15 cellular contexts compared by ENCODE assay signal in the genomic region with DNA sequence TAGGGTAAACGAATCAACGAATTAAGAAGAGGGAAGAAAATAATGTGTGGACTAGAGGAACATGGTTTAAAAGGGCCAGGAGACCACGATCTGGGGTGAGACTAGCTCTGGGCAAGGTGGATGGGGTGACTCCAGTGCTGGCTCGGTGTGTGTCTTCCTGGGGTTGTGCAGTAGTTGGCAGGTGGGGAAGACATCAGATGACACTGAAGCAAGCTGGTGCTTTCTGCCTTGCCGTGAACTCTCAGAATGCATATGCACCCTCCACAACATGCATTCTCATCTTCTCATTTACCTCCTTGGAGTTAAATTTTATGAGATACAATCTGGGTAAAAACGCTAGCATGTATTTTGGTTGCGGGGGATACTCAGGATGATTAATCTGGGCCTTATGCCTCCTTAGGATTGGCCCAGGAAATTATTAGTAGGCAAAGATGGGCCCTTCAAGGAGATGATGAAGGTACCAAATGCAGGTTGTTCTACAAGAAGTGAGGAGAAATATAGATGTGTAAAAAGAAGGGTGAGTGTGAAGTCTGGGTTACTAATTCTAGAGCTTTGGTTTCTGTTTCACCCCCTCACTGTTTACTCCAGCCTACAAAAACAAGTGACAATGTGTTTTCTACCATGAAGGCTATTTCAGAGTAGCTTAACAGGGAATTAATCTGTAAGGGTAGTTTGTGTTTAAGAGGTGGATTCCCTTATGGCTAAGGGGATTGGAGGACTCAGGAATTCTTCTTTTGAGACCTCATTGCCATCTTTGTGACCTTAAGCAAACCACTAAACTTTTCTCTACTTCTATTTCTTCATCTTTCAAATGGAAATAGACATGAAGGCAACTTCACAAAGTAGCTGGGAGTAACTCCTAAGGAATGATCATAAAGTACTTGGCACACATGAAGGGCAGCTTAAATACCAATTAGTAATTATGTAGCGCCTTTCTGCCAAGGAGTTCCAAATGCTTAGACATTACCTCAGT.
DNase-seq lines count a peak whose midpoint lies in the region; ATAC-seq and TF ChIP-seq lines count a peak whose summit lies in the region.
"Had no signal": no experiment of that assay in that cellular context is flagged by ENCODE, and none has a peak within 500 bp of the region (broad histone marks: within the 10 kb centered on the region; RNA-seq: fewer than 3 reads in every experiment).

No MANE protein-coding gene starts in this region.

- H3K4me1 ChIP-seq in A673 (ENCODE audit: insufficient read depth, low read length, poor library complexity, severe bottlenecking): peaks cover 67% of the 10 kb centered on the region
- H3K4me1 ChIP-seq in CD8-positive, alpha-beta memory T cell (ENCODE audit: insufficient read depth, low read length): peaks cover 27% of the 10 kb centered on the region
- H3K4me1 ChIP-seq: BE2C had no signal

- intact Hi-C loops in A673 (cut with micrococcal nuclease; ENCODE audit: unreplicated experiment): no loop called here

- CTCF ChIA-PET in A673 (lab: Charles Lee): no interaction called here
- CTCF ChIA-PET in CD8-positive, alpha-beta memory T cell (lab: Charles Lee): interaction anchor here (1.2 kb wide), 1 partner anchor 10 kb away, joined by 4 read pairs; no protein-coding TSS in a partner anchor

- POLR2A ChIA-PET in A673 (lab: Charles Lee; ENCODE audit: low non-redundant PET): no interaction called here
- POLR2A ChIA-PET in CD8-positive, alpha-beta memory T cell (lab: Charles Lee): no interaction called here

- H3K9me3 Mint-ChIP-seq in CD8-positive, alpha-beta memory T cell: no peaks in the 10 kb centered on the region
- no peaks in the 10 kb centered on the region for H3K9me3 Mint-ChIP-seq in T-helper 2 cell treated with Interferon-gamma antibody and Interleukin-4, amounts not matched to agents 5 μg/mL and 100 μg/mL, for 36 hours

- no peak overlapping the region for H3K4me3 ChIP-seq in A673 (ENCODE audit: low read depth, low read length, poor library complexity, severe bottlenecking)
- H3K4me3 ChIP-seq in CD8-positive, alpha-beta memory T cell (ENCODE audit: low read length): no peak overlapping the region
- no peak overlapping the region for H3K4me3 ChIP-seq in fibroblast of villous mesenchyme (ENCODE audit: low read depth, low read length)
- H3K4me3 ChIP-seq: heart left ventricle had no signal

- no peak for ATAC-seq in HG03439 (IDR thresholded peaks at IDR 0.05; ENCODE audit: unreplicated experiment)
- ATAC-seq: heart left ventricle, Right ventricle myocardium inferior had no signal

- peak overlapping the region; percentile 59 for H3K27ac ChIP-seq in A673 (ENCODE audit: low read depth, low read length, poor library complexity, severe bottlenecking)
- H3K27ac ChIP-seq in CD8-positive, alpha-beta memory T cell (ENCODE audit: low read depth, low read length): no peak overlapping the region
- H3K27ac ChIP-seq: heart left ventricle, HL-60 had no signal

- H3K27me3 Mint-ChIP-seq in CD8-positive, alpha-beta memory T cell: peaks cover 0 to 3% of the 10 kb centered on the region in 2 donors
- H3K27me3 Mint-ChIP-seq in T-helper 2 cell treated with Interferon-gamma antibody and Interleukin-4, amounts not matched to agents 5 μg/mL and 100 μg/mL, for 36 hours (ENCODE audit: low read depth): no peaks in the 10 kb centered on the region

- no peak for DNase-seq in A673 (ENCODE audit: low spot score)
- no peak for DNase-seq in CD8-positive, alpha-beta memory T cell
- no peak for DNase-seq in T-helper 2 cell treated with Interferon-gamma antibody and Interleukin-4, amounts not matched to agents 5 μg/mL and 100 μg/mL, for 36 hours (ENCODE audit: low spot score)
- DNase-seq in fibroblast of villous mesenchyme (ENCODE audit: low read depth): peak; percentile 63
- no peak for DNase-seq in activated naive CD4-positive, alpha-beta T cell treated with Interleukin-2 at 50 U/mL for 16 hours
- DNase-seq in NCI-H345 treated with DMSO at 0.1 percent for 48 hours (lab: John Stamatoyannopoulos, UW; ENCODE audit: unreplicated experiment): no peak
- no peak for DNase-seq in NCI-H2196 (lab: John Stamatoyannopoulos, UW; ENCODE audit: unreplicated experiment)
- DNase-seq: BE2C; DMS79; heart left ventricle; NCI-H2081 treated with DMSO at 0.1 percent for 48 hours; stimulated activated CD4-positive, alpha-beta T cell treated with anti-CD3 and anti-CD28 coated beads, Interleukin-15, amount 100 ng/mL, for 24 hours had no signal

- peaks cover 6 to 24% (median 13%) of the 10 kb centered on the region in 3 donors for H3K36me3 Mint-ChIP-seq in CD8-positive, alpha-beta memory T cell
- H3K36me3 Mint-ChIP-seq in T-helper 2 cell treated with Interferon-gamma antibody and Interleukin-4, amounts not matched to agents 5 μg/mL and 100 μg/mL, for 36 hours (ENCODE audit: low read depth): peaks cover 80% of the 10 kb centered on the region

- TF ChIP-seq CTCF in A673 (conservative IDR thresholded peaks at IDR 0.05; ENCODE audit: low read depth, low read length): no peak
- TF ChIP-seq CTCF in fibroblast of villous mesenchyme (IDR thresholded peaks at IDR 0.05; ENCODE audit: insufficient read depth, low read depth, low read length): no peak

- H3K27me3 ChIP-seq in A673 (replicated peaks; ENCODE audit: insufficient read depth, low read depth, low read length, poor library complexity): no peaks in the 10 kb centered on the region
- H3K27me3 ChIP-seq in CD8-positive, alpha-beta memory T cell (ENCODE audit: insufficient read depth, low read length, poor library complexity, severe bottlenecking): no peaks in the 10 kb centered on the region
- H3K27me3 ChIP-seq: heart left ventricle had no signal

- peak overlapping the region in 6 of 7 donors; percentile 7 to 76 (median 48) for H3K4me3 Mint-ChIP-seq in CD8-positive, alpha-beta memory T cell
- peak overlapping the region; percentile 72 for H3K4me3 Mint-ChIP-seq in T-helper 2 cell treated with Interferon-gamma antibody and Interleukin-4, amounts not matched to agents 5 μg/mL and 100 μg/mL, for 36 hours

- no TSS peak for BruUV-seq in A673 (replicated peaks; lab: Mats Ljungman, UMichigan)

- H3K9me3 ChIP-seq in A673 (ENCODE audit: low read depth, low read length, poor library complexity, severe bottlenecking): no peaks in the 10 kb centered on the region
- no peaks in the 10 kb centered on the region for H3K9me3 ChIP-seq in CD8-positive, alpha-beta memory T cell (ENCODE audit: low read length)
- H3K9me3 ChIP-seq: BE2C, heart left ventricle had no signal

- peaks cover 70 to 98% (median 76%) of the 10 kb centered on the region in 3 donors for H3K4me1 Mint-ChIP-seq in CD8-positive, alpha-beta memory T cell
- peaks cover 91% of the 10 kb centered on the region for H3K4me1 Mint-ChIP-seq in T-helper 2 cell treated with Interferon-gamma antibody and Interleukin-4, amounts not matched to agents 5 μg/mL and 100 μg/mL, for 36 hours (ENCODE audit: low read depth)

- peak overlapping the region; percentile 7 to 93 (median 86) for H3K27ac Mint-ChIP-seq in CD8-positive, alpha-beta memory T cell
- peak overlapping the region; percentile 70 for H3K27ac Mint-ChIP-seq in T-helper 2 cell treated with Interferon-gamma antibody and Interleukin-4, amounts not matched to agents 5 μg/mL and 100 μg/mL, for 36 hours

- no peaks in the 10 kb centered on the region for H3K36me3 ChIP-seq in A673 (ENCODE audit: insufficient read depth, low read length, poor library complexity, severe bottlenecking)
- H3K36me3 ChIP-seq in CD8-positive, alpha-beta memory T cell (ENCODE audit: insufficient read depth, low read length): no peaks in the 10 kb centered on the region
- H3K36me3 ChIP-seq: BE2C, heart left ventricle had no signal
